Comparison of ENCODE assay signal across 19 cellular contexts in the genomic region with DNA sequence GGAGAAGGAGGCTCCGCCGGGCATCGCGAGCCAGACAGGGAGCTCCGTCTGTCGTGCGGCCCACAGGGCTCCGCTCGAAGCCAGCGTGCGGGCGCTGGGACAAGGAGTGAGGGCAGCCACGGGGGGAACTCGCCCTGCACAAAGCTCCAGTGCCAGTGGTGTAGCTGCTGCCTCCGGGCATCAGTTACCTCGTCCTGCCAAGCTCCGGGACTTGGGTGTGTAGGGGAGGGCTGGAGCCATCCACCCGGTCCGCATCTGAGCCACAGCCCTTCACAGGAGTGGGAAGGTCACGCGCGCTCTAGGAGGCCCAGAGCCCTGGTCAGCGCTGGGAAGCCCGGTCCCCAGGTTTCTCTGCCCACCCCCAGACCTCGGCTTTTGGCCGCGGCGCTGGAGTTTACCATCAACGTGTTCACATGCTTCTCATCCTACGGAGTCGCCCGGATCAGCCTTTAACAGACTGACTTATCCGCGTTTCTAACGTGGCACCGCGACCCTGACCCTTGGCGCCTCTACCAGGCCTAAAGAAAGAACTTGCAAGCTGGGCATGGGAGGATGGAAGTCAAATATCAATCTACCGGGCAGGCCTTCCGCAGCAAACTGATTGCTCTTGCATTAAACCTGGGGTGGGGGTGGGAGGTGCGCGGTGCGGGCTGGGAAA. TPM values are rescaled to one million over a fixed set of nuclear protein-coding genes. Genes with fewer than 3 reads are reported as not detected.
A peak's percentile ranks its signal among the peaks of the same experiment; 100 is the strongest.
DNase-seq lines count a peak whose midpoint lies in the region; ATAC-seq and TF ChIP-seq lines count a peak whose summit lies in the region.
"Had no signal": no experiment of that assay in that cellular context is flagged by ENCODE, and none has a peak within 500 bp of the region (broad histone marks: within the 10 kb centered on the region; RNA-seq: fewer than 3 reads in every experiment).

No MANE protein-coding gene starts in this region.

- H2BK120ac ChIP-seq in neuronal stem cell (ENCODE audit: low read depth, low read length) = no peak overlapping the region

- H3K27me3 Mint-ChIP-seq in GM23338 (ENCODE audit: insufficient read depth, low read depth, poor library complexity) (peaks cover 100% of the 10 kb centered on the region), brain (peaks cover 100% of the 10 kb centered on the region)

- H3K79me1 ChIP-seq in neuronal stem cell (ENCODE audit: low read depth, low read length) = no peaks in the 10 kb centered on the region

- H3K9me3 ChIP-seq in fibroblast of lung (ENCODE audit: control insufficient read depth, insufficient read depth, low read depth, low read length) (no peaks in the 10 kb centered on the region), neuronal stem cell (replicated peaks in 1 of 2; ENCODE audit: control insufficient read depth in 2 of 2, insufficient read depth in 1 of 2, low read depth in 1 of 2, low read length in 2 of 2) (peaks cover 2 to 8% of the 10 kb centered on the region in 2 donors)

- no peak overlapping the region for H4K8ac ChIP-seq in neuronal stem cell (ENCODE audit: low read depth, low read length)

- H3K4me1 ChIP-seq in GM23338 (ENCODE audit: insufficient read depth) (peaks cover 44% of the 10 kb centered on the region), fibroblast of lung (ENCODE audit: control insufficient read depth, extremely low read depth, insufficient read depth, low read length) (peaks cover 16% of the 10 kb centered on the region), neuronal stem cell (ENCODE audit: control insufficient read depth in 2 of 2, insufficient read depth in 1 of 2, low read depth in 1 of 2, low read length in 2 of 2) (peaks cover 5% of the 10 kb centered on the region in 2 donors)

- H3K27ac ChIP-seq in GM23338 (ENCODE audit: low read depth) (no peak overlapping the region), fibroblast of lung (ENCODE audit: insufficient read depth, low read length) (peak overlapping the region; percentile 54), neuronal stem cell (replicated peaks; ENCODE audit: low read length) (no peak overlapping the region)
- H3K27ac ChIP-seq: C4-2B had no signal

- H4K91ac ChIP-seq in neuronal stem cell (ENCODE audit: low read depth, low read length, poor library complexity) = no peak overlapping the region

- peak overlapping the region; percentile 47; the same call in 1 of the 2 replicates for H3K4me3 ChIP-seq in GM23338
- H3K4me3 ChIP-seq in fibroblast of lung (replicated peaks in 1 of 4; ENCODE audit: control extremely low read depth in 1 of 4, insufficient read depth in 1 of 4, low read depth in 3 of 4, low read length in 4 of 4) = peak overlapping the region in 2 of 4 experiments; percentile 3 to 40
- H3K4me3 ChIP-seq in neuronal stem cell (ENCODE audit: low read length in 2 of 2) = no peak overlapping the region

- ATAC-seq in GM23338 (no peak), HG03097 (IDR thresholded peaks at IDR 0.05; ENCODE audit: low FRiP score, unreplicated experiment) (no peak), HG02885 (IDR thresholded peaks at IDR 0.05; ENCODE audit: poor library complexity, unreplicated experiment) (no peak)
- ATAC-seq: HepG2 had no signal

- peak overlapping the region; percentile 53 for H3K18ac ChIP-seq in neuronal stem cell (ENCODE audit: low read length)

- no peak overlapping the region for H3K14ac ChIP-seq in neuronal stem cell (ENCODE audit: low read length)

- peaks cover 20% of the 10 kb centered on the region for H3F3A ChIP-seq in GM23338 (replicated peaks; ENCODE audit: low read depth)

- H3K36me3 Mint-ChIP-seq in GM23338 (ENCODE audit: low read depth) = no peaks in the 10 kb centered on the region
- no peaks in the 10 kb centered on the region for H3K36me3 Mint-ChIP-seq in brain

- no peak overlapping the region for H3K4ac ChIP-seq in neuronal stem cell (ENCODE audit: low read length)

- WGBS in neuronal stem cell (ENCODE audit: extremely low coverage in 2 of 2, insufficient read length in 2 of 2, insufficient replicate concordance in 1 of 2), 2 donors = no CpG with 5 or more reads among the region's 43 CpGs

- H4K20me1 ChIP-seq in GM23338 (replicated peaks; ENCODE audit: insufficient read depth) (peaks cover 56% of the 10 kb centered on the region), fibroblast of lung (ENCODE audit: control insufficient read depth, extremely low read depth, insufficient read depth, low read length) (no peaks in the 10 kb centered on the region)

- H2AK5ac ChIP-seq in neuronal stem cell (ENCODE audit: low read depth, low read length) = peak overlapping the region; percentile 15

- H3K9me2 ChIP-seq in GM23338 (ENCODE audit: insufficient read depth) = no peaks in the 10 kb centered on the region

- H3K9ac ChIP-seq in fibroblast of lung (ENCODE audit: insufficient read depth, low read length) (no peak overlapping the region), neuronal stem cell (ENCODE audit: low read depth, low read length, poor library complexity) (no peak overlapping the region)

- H3K9me3 Mint-ChIP-seq in GM23338 (no peaks in the 10 kb centered on the region; the same call in 1 of the 3 replicates), brain (peaks cover 0 to 7% (median 2%) of the 10 kb centered on the region in 5 experiments)

- H2BK15ac ChIP-seq in neuronal stem cell (ENCODE audit: low read length) = peak overlapping the region; percentile 41

- H2AFZ ChIP-seq in GM23338 (no peak overlapping the region), fibroblast of lung (ENCODE audit: low read length) (peak overlapping the region; percentile 27), neuronal stem cell (ENCODE audit: low read length) (peak overlapping the region; percentile 25)

- peak overlapping the region; percentile 8 for H3K23ac ChIP-seq in neuronal stem cell (ENCODE audit: low read depth, low read length, poor library complexity)

- H3K4me3 Mint-ChIP-seq in GM23338 = peak overlapping the region; percentile 46
- H3K4me3 Mint-ChIP-seq in brain = peak overlapping the region; percentile 1 to 84 (median 65)

- H3K27ac Mint-ChIP-seq in GM23338 (no peak overlapping the region), brain (peak overlapping the region in 1 of 5 experiments; percentile 34)

- no peak for TF ChIP-seq CTCF in GM23338 (conservative IDR thresholded peaks at IDR 0.05; ENCODE audit: low read depth in 2 of 2)
- no peak for TF ChIP-seq CTCF in brain (conservative IDR thresholded peaks at IDR 0.05)
- no peak for TF ChIP-seq CTCF in fibroblast of lung (conservative IDR thresholded peaks at IDR 0.05 in 1 of 2, IDR thresholded peaks at IDR 0.05 in 1 of 2; ENCODE audit: low read depth in 1 of 2, low read length in 2 of 2)

- H2BK12ac ChIP-seq in neuronal stem cell (ENCODE audit: low read length) = no peak overlapping the region

- H3K4me2 ChIP-seq in GM23338 (peak overlapping the region; percentile 78), fibroblast of lung (ENCODE audit: extremely low read depth, insufficient read depth, low read length) (peak overlapping the region; percentile 96), neuronal stem cell (ENCODE audit: insufficient read depth, low read length, poor library complexity, severe bottlenecking) (no peak overlapping the region)

- H3K4me1 Mint-ChIP-seq in GM23338 = peaks cover 34% of the 10 kb centered on the region
- H3K4me1 Mint-ChIP-seq in brain = peaks cover 48% of the 10 kb centered on the region

- H3K36me3 ChIP-seq in GM23338 (ENCODE audit: insufficient read depth) (no peaks in the 10 kb centered on the region), fibroblast of lung (ENCODE audit: control insufficient read depth, insufficient read depth, low read length) (peaks cover 2% of the 10 kb centered on the region), neuronal stem cell (replicated peaks in 1 of 2; ENCODE audit: control insufficient read depth in 2 of 2, insufficient read depth in 2 of 2, low read length in 2 of 2) (no peaks in the 10 kb centered on the region)

- H2BK5ac ChIP-seq in neuronal stem cell (ENCODE audit: low read length) = no peak overlapping the region

- H3K27me3 ChIP-seq in GM23338 (ENCODE audit: insufficient read depth) (peaks cover 97% of the 10 kb centered on the region), fibroblast of lung (ENCODE audit: control insufficient read depth, insufficient read depth, low read length) (no peaks in the 10 kb centered on the region), neuronal stem cell (ENCODE audit: control insufficient read depth in 3 of 3, insufficient read depth in 3 of 3, low read depth in 1 of 3, low read length in 3 of 3) (peaks cover 38 to 99% (median 96%) of the 10 kb centered on the region in 3 experiments)

- H3K79me2 ChIP-seq in GM23338 (replicated peaks; ENCODE audit: insufficient read depth) = no peaks in the 10 kb centered on the region
- H3K79me2 ChIP-seq in fibroblast of lung (ENCODE audit: control insufficient read depth, insufficient read depth, low read length) = peaks cover 45% of the 10 kb centered on the region

- DNase-seq in GM23338 (ENCODE audit: low spot score) (peak; percentile 30), fibroblast of lung (ENCODE audit: low read depth in 2 of 2) (no peak), neuronal stem cell (ENCODE audit: low spot score) (no peak), SW480 (ENCODE audit: low spot score) (no peak)
- DNase-seq: DMS79, KG1, MV-4-11, NCI-H1417, NCI-H187, NCI-H2107, NCI-H2227 treated with DMSO at 0.1 percent for 48 hours, NCI-H82, OCI-M1, SHP77 had no signal

TF ChIP-seq in GM23338, 12 proteins besides CTCF, POLR2A, EP300 and RAD21 (continues in another document):
- TF ChIP-seq EZH2 (IDR thresholded peaks at IDR 0.05; ENCODE audit: low read depth, unreplicated experiment) (peak; percentile 95), EZH2phosphoT487 (IDR thresholded peaks at IDR 0.05; ENCODE audit: unreplicated experiment) (peak; percentile 97)

RNA-seq across cellular contexts. Expression of gene PRDM8, which starts 8.4 kb away (rescaled TPM):
- not detected in 2 replicates for total RNA-seq in GM23338 (2014; rRNA removed; shearing (Covaris generic))
- polyA plus RNA-seq in GM23338 (2016; fragmentation: Nextera tagmentation; extraction: Ambion mirVana) = 0.16 TPM in 1 of 2 replicates, not detected in the other
- 6.4 TPM for polyA plus RNA-seq in brain (ENCODE audit: insufficient read depth, low read depth, low replicate concordance)
- 2.6 and 8.8 TPM in 2 replicates for total RNA-seq in fibroblast of lung
- polyA plus RNA-seq in fibroblast of lung = 3.3 and 8.5 TPM in 2 replicates
- polyA plus RNA-seq in fibroblast of lung (2012) = 7.0 and 11.8 TPM in 2 replicates
- 4.7 and 5.3 TPM in 2 replicates for polyA minus RNA-seq in fibroblast of lung (ENCODE audit: low replicate concordance)
- 0.08 TPM for polyA plus RNA-seq in neuronal stem cell (2013, experiment 1 of 2)
- 0.07 TPM for polyA plus RNA-seq in neuronal stem cell (2013, experiment 2 of 2)
- total RNA-seq: HepG2 had no signal
